Comparison of ENCODE assay signal across 9 cellular contexts in genomic region chr17:68441064-68441770, GRCh38. TPM values are rescaled to one million over a fixed set of nuclear protein-coding genes. Genes with fewer than 3 reads are reported as not detected.
DNase-seq lines count a peak whose midpoint lies in the region; ATAC-seq, FAIRE-seq and TF ChIP-seq lines count a peak whose summit lies in the region.
"Had no signal": no experiment of that assay in that cellular context is flagged by ENCODE, and none has a peak within 500 bp of the region (broad histone marks: within the 10 kb centered on the region; RNA-seq: fewer than 3 reads in every experiment).

No MANE protein-coding gene starts in this region.

- H3K27me3 ChIP-seq in bronchial epithelial cell (ENCODE audit: control insufficient read depth, insufficient read depth, low read length) (no peaks in the 10 kb centered on the region), lung (ENCODE audit: control insufficient read depth, insufficient read depth) (no peaks in the 10 kb centered on the region)

- H3K36me3 Mint-ChIP-seq in mesothelial cell of epicardium = peaks cover 2% of the 10 kb centered on the region

- H3K27me3 Mint-ChIP-seq in mesothelial cell of epicardium (ENCODE audit: low read depth) = no peaks in the 10 kb centered on the region

- intact Hi-C loops in cardiac septum (cut with DNase I) = no loop called here
- intact Hi-C loops in Right ventricle myocardium inferior (cut with DNase I) = no loop called here

- peak overlapping the region; percentile 50 to 89 for H3K27ac ChIP-seq in lung (ENCODE audit: low read depth in 1 of 2, low read length in 1 of 2)
- peak overlapping the region; percentile 61 for H3K27ac ChIP-seq in urinary bladder (ENCODE audit: low read depth)

- H3K4me1 Mint-ChIP-seq in mesothelial cell of epicardium = peaks cover 15% of the 10 kb centered on the region

- no peak overlapping the region for H3K27ac Mint-ChIP-seq in mesothelial cell of epicardium

- no peak for FAIRE-seq in bronchial epithelial cell (lab: Jason Lieb, UNC)

- WGBS in lung, 2 donors = 52 to 59% methylated on average over 14 of the region's 14 CpGs
- 70% methylated on average over 14 of the region's 14 CpGs for WGBS in urinary bladder

- TF ChIP-seq CTCF in bronchial epithelial cell (IDR thresholded peaks at IDR 0.05; ENCODE audit: insufficient read depth, low read length, severe bottlenecking) = no peak
- no peak for TF ChIP-seq CTCF in lung (IDR thresholded peaks at IDR 0.05; ENCODE audit: control extremely low read depth, extremely low read depth)
- no peak for TF ChIP-seq CTCF in mesothelial cell of epicardium (IDR thresholded peaks at IDR 0.05; ENCODE audit: unreplicated experiment)

- ATAC-seq in Right ventricle myocardium inferior (no peak), lung (ENCODE audit: insufficient read depth, low FRiP score) (no peak), HG03469 (IDR thresholded peaks at IDR 0.05; ENCODE audit: unreplicated experiment) (no peak), GM18498 (IDR thresholded peaks at IDR 0.05; ENCODE audit: unreplicated experiment) (no peak)

- H3K4me1 ChIP-seq in lung (ENCODE audit: control insufficient read depth in 2 of 2, insufficient read depth in 2 of 2, low read length in 2 of 2) (peaks cover 8 to 13% of the 10 kb centered on the region in 2 donors), urinary bladder (ENCODE audit: insufficient read depth) (no peaks in the 10 kb centered on the region)

- no peak overlapping the region for H3K4me3 Mint-ChIP-seq in mesothelial cell of epicardium

- no peaks in the 10 kb centered on the region for H3K9me3 ChIP-seq in lung (ENCODE audit: control insufficient read depth in 2 of 2, insufficient read depth in 1 of 2, low read length in 1 of 2)

- no peaks in the 10 kb centered on the region for H3K36me3 ChIP-seq in bronchial epithelial cell (ENCODE audit: control insufficient read depth, insufficient read depth, low read length)
- H3K36me3 ChIP-seq in lung (ENCODE audit: control insufficient read depth in 2 of 2, insufficient read depth in 2 of 2, low read length in 2 of 2) = peaks cover 16% of the 10 kb centered on the region in 2 donors
- no peaks in the 10 kb centered on the region for H3K36me3 ChIP-seq in urinary bladder (ENCODE audit: insufficient read depth)

- DNase-seq in cardiac septum (ENCODE audit: low spot score) (peak; percentile 60), Right ventricle myocardium inferior (ENCODE audit: missing footprints) (no peak), bronchial epithelial cell (ENCODE audit: low read depth) (peak; percentile 17), lung (ENCODE audit: low spot score) (no peak), mesothelial cell of epicardium (ENCODE audit: low spot score in 2 of 2, unreplicated experiment in 2 of 2) (no peak)
- DNase-seq: NCI-H1105 had no signal

- H3K9me3 Mint-ChIP-seq in mesothelial cell of epicardium = no peaks in the 10 kb centered on the region

- no peak overlapping the region for H3K4me3 ChIP-seq in bronchial epithelial cell (ENCODE audit: low read depth, low read length)
- H3K4me3 ChIP-seq in lung = no peak overlapping the region
- no peak overlapping the region for H3K4me3 ChIP-seq in urinary bladder (ENCODE audit: low read depth, low read length)

RNA-seq across cellular contexts. Expression of gene WIPI1, which starts 16.1 kb away (rescaled TPM):
- 148 TPM for total RNA-seq in cardiac septum
- 62.8 TPM for total RNA-seq in Right ventricle myocardium inferior
- 79.5 and 86.0 TPM in 2 replicates for total RNA-seq in bronchial epithelial cell
- total RNA-seq in lung = 10 to 100 TPM; 31.7 to 58.5 TPM
- 10 to 100 TPM; 30.4 to 51.9 TPM for polyA plus RNA-seq in lung
- 61.1 TPM for total RNA-seq in urinary bladder
- polyA plus RNA-seq in urinary bladder = 35.4 TPM
- 27.2 to 31.7 TPM (median 28.4 TPM) in 3 replicates for total RNA-seq in mesothelial cell of epicardium

Comparison
In these comparisons a context has a peak if more than half of its experiments do, and no peak if none do; other contexts are left out.
1. DNase-seq: peak in cardiac septum (single experiment) and bronchial epithelial cell (single experiment); none in Right ventricle myocardium inferior (single experiment), lung (single experiment) and mesothelial cell of epicardium (0 of 2).